Comparison of ENCODE assay signal across 28 cellular contexts in genomic region chr2:222133897-222134296, GRCh38.
"Had no signal": no experiment of that assay in that cellular context is flagged by ENCODE, and none has a peak within 500 bp of the region (broad histone marks: within the 10 kb centered on the region; RNA-seq: fewer than 3 reads in every experiment).

No MANE protein-coding gene starts in this region.

- H3K36me3 Mint-ChIP-seq: stimulated activated effector memory CD8-positive, alpha-beta T cell treated with anti-CD3 and anti-CD28 coated beads, Interleukin-12 subunit alpha, Interleukin-12 subunit beta, amount 100 ng/mL, for 72 hours; stimulated activated memory B cell treated with anti-CD40 and anti-IgM and Interleukin-4, amounts not matched to agents 10 μg/mL and 1 μg/mL and 100 μg/mL, for 72 hours; stimulated activated naive B cell treated with anti-CD40 and anti-IgM and Interleukin-4, amounts not matched to agents 10 μg/mL and 1 μg/mL and 100 μg/mL, for 72 hours; type B pancreatic cell had no signal

- H3K4me3 Mint-ChIP-seq: stimulated activated effector memory CD8-positive, alpha-beta T cell treated with anti-CD3 and anti-CD28 coated beads, Interleukin-12 subunit alpha, Interleukin-12 subunit beta, amount 100 ng/mL, for 72 hours; stimulated activated memory B cell treated with anti-CD40 and anti-IgM and Interleukin-4, amounts not matched to agents 10 μg/mL and 1 μg/mL and 100 μg/mL, for 72 hours; stimulated activated naive B cell treated with anti-CD40 and anti-IgM and Interleukin-4, amounts not matched to agents 10 μg/mL and 1 μg/mL and 100 μg/mL, for 72 hours; stimulated activated naive CD8-positive, alpha-beta T cell treated with anti-CD3 and anti-CD28 coated beads, Interleukin-15, amount 100 ng/mL, for 72 hours; stimulated activated naive CD8-positive, alpha-beta T cell treated with anti-CD3 and anti-CD28 coated beads, Interleukin-15, Interleukin-2, amounts not matched to agents 100 ng/mL and 50 ng/mL, for 24 hours; type B pancreatic cell had no signal

- H3K27me3 ChIP-seq: stomach, suprapubic skin, testis, thyroid gland, tibial artery, tibial nerve, transverse colon, upper lobe of left lung, uterus, vagina had no signal

- H3K27ac ChIP-seq: stomach, suprapubic skin, testis, thoracic aorta, thyroid gland, tibial artery, tibial nerve, transverse colon, upper lobe of left lung, uterus, vagina had no signal

- DNase-seq: stimulated activated CD4-positive, alpha-beta T cell treated with anti-CD3 and anti-CD28 coated beads, Interleukin-2, amount 100 ng/mL, for 24 hours; stimulated activated CD4-positive, alpha-beta T cell treated with anti-CD3 and anti-CD28 coated beads, Interleukin-2, amount 100 ng/mL, for 48 hours; stimulated activated CD4-positive, alpha-beta T cell treated with anti-CD3 and anti-CD28 coated beads, Interleukin-4, amount 100 ng/mL, for 1 hour; stimulated activated CD4-positive, alpha-beta T cell treated with anti-CD3 and anti-CD28 coated beads, Interleukin-4, amount 100 ng/mL, for 24 hours; stimulated activated CD4-positive, alpha-beta T cell treated with anti-CD3 and anti-CD28 coated beads, Interleukin-4, amount 100 ng/mL, for 4 hours; stimulated activated CD8-positive, alpha-beta memory T cell treated with anti-CD3 and anti-CD28 coated beads, Interleukin-4, amount 100 ng/mL, for 48 hours; stimulated activated naive B cell treated with anti-CD40 and anti-IgM and Interleukin-4, amounts not matched to agents 10 μg/mL and 1 μg/mL and 100 μg/mL, for 72 hours; stimulated activated naive CD4-positive, alpha-beta T cell; stimulated activated naive CD4-positive, alpha-beta T cell treated with Interleukin-2 at 50 U/mL for 16 hours; stimulated activated naive CD8-positive, alpha-beta T cell treated with anti-CD3 and anti-CD28 coated beads, Interleukin-15, amount 100 ng/mL, for 72 hours; stimulated activated naive CD8-positive, alpha-beta T cell treated with anti-CD3 and anti-CD28 coated beads, Interleukin-15, Interleukin-2, amounts not matched to agents 100 U/mL and 50 U/mL, for 24 hours; stomach; substantia nigra; testis; thyroid gland; tibial artery; transverse colon; trophoblast cell; upper lobe of left lung; uterus had no signal

- H3K4me1 ChIP-seq: stomach, suprapubic skin, testis, thyroid gland, tibial artery, tibial nerve, transverse colon, upper lobe of left lung, uterus, vagina had no signal

- H3K27me3 Mint-ChIP-seq: stimulated activated memory B cell treated with anti-CD40 and anti-IgM and Interleukin-4, amounts not matched to agents 10 μg/mL and 1 μg/mL and 100 μg/mL, for 72 hours; stimulated activated naive B cell treated with anti-CD40 and anti-IgM and Interleukin-4, amounts not matched to agents 10 μg/mL and 1 μg/mL and 100 μg/mL, for 72 hours; stimulated activated naive CD8-positive, alpha-beta T cell treated with anti-CD3 and anti-CD28 coated beads, Interleukin-15, amount 100 ng/mL, for 72 hours; stimulated activated naive CD8-positive, alpha-beta T cell treated with anti-CD3 and anti-CD28 coated beads, Interleukin-15, Interleukin-2, amounts not matched to agents 100 ng/mL and 50 ng/mL, for 24 hours had no signal

- H3K9me3 ChIP-seq: suprapubic skin, testis, thoracic aorta, thyroid gland, tibial artery, transverse colon, upper lobe of left lung, uterus, vagina had no signal

- H3K27ac Mint-ChIP-seq: stimulated activated effector memory CD8-positive, alpha-beta T cell treated with anti-CD3 and anti-CD28 coated beads, Interleukin-12 subunit alpha, Interleukin-12 subunit beta, amount 100 ng/mL, for 72 hours; stimulated activated memory B cell treated with anti-CD40 and anti-IgM and Interleukin-4, amounts not matched to agents 10 μg/mL and 1 μg/mL and 100 μg/mL, for 72 hours; stimulated activated naive B cell treated with anti-CD40 and anti-IgM and Interleukin-4, amounts not matched to agents 10 μg/mL and 1 μg/mL and 100 μg/mL, for 72 hours; stimulated activated naive CD8-positive, alpha-beta T cell treated with anti-CD3 and anti-CD28 coated beads, Interleukin-15, amount 100 ng/mL, for 72 hours; stimulated activated naive CD8-positive, alpha-beta T cell treated with anti-CD3 and anti-CD28 coated beads, Interleukin-15, Interleukin-2, amounts not matched to agents 100 ng/mL and 50 ng/mL, for 24 hours; type B pancreatic cell had no signal

- ATAC-seq: stimulated activated effector memory CD8-positive, alpha-beta T cell treated with anti-CD3 and anti-CD28 coated beads, Interleukin-12 subunit alpha, Interleukin-12 subunit beta, amount 100 ng/mL, for 72 hours; stimulated activated memory B cell treated with anti-CD40 and anti-IgM and Interleukin-4, amounts not matched to agents 10 μg/mL and 1 μg/mL and 100 μg/mL, for 72 hours; stimulated activated naive B cell treated with anti-CD40 and anti-IgM and Interleukin-4, amounts not matched to agents 10 μg/mL and 1 μg/mL and 100 μg/mL, for 72 hours; stimulated activated naive CD8-positive, alpha-beta T cell treated with anti-CD3 and anti-CD28 coated beads, Interleukin-15, amount 100 ng/mL, for 72 hours; stimulated activated naive CD8-positive, alpha-beta T cell treated with anti-CD3 and anti-CD28 coated beads, Interleukin-15, Interleukin-2, amounts not matched to agents 100 U/mL and 50 U/mL, for 24 hours had no signal

- H3K36me3 ChIP-seq: stomach, suprapubic skin, thoracic aorta, thyroid gland, tibial artery, tibial nerve, transverse colon, upper lobe of left lung, uterus, vagina had no signal

- H3K4me1 Mint-ChIP-seq: stimulated activated effector memory CD8-positive, alpha-beta T cell treated with anti-CD3 and anti-CD28 coated beads, Interleukin-12 subunit alpha, Interleukin-12 subunit beta, amount 100 ng/mL, for 72 hours; stimulated activated memory B cell treated with anti-CD40 and anti-IgM and Interleukin-4, amounts not matched to agents 10 μg/mL and 1 μg/mL and 100 μg/mL, for 72 hours; stimulated activated naive B cell treated with anti-CD40 and anti-IgM and Interleukin-4, amounts not matched to agents 10 μg/mL and 1 μg/mL and 100 μg/mL, for 72 hours; stimulated activated naive CD8-positive, alpha-beta T cell treated with anti-CD3 and anti-CD28 coated beads, Interleukin-15, amount 100 ng/mL, for 72 hours had no signal

- H3K4me3 ChIP-seq: stomach, suprapubic skin, testis, thoracic aorta, thyroid gland, tibial artery, tibial nerve, transverse colon, upper lobe of left lung, uterus, vagina had no signal
